8 cellular contexts compared by ENCODE assay signal in genomic region chr9:129836342-129837007, GRCh38. TPM values are rescaled to one million over a fixed set of nuclear protein-coding genes. Genes with fewer than 3 reads are reported as not detected.
DNase-seq lines count a peak whose midpoint lies in the region; ATAC-seq and TF ChIP-seq lines count a peak whose summit lies in the region.

No MANE protein-coding gene starts in this region.

- intact Hi-C loops in colonic mucosa (cut with DNase I), result no loop called here

- peaks cover 7% of the 10 kb centered on the region for H3K36me3 ChIP-seq in colonic mucosa

- H3K4me1 Mint-ChIP-seq in T-cell, result peaks cover 68 to 75% (median 74%) of the 10 kb centered on the region in 3 donors
- H3K4me1 Mint-ChIP-seq in nephron, result peaks cover 43% of the 10 kb centered on the region

- H3K9me3 Mint-ChIP-seq in T-cell, result no peaks in the 10 kb centered on the region
- H3K9me3 Mint-ChIP-seq in nephron, result no peaks in the 10 kb centered on the region

- H3K4me3 ChIP-seq in GM12865 (ENCODE audit: low read depth, low read length) (peak overlapping the region; percentile 85), colonic mucosa (peak overlapping the region; percentile 93)

- POLR2A ChIA-PET in T-cell (lab: Charles Lee), result interaction anchor here in 1 of 2 donors (0.5 to 1.0 kb wide), 3 partner anchors 14 to 214 kb away, joined by 3 to 6 read pairs (median 6); no protein-coding TSS in a partner anchor

- H3K27ac Mint-ChIP-seq in T-cell, result peak overlapping the region; percentile 94
- H3K27ac Mint-ChIP-seq in nephron, result peak overlapping the region in 2 of 3 experiments; percentile 47 to 66

- peak; percentile 45 for DNase-seq in GM12865 (ENCODE audit: low read depth)
- DNase-seq in T-cell, result peak in 30 of 34 experiments; percentile 19 to 62 (median 39)
- peak; percentile 32 for DNase-seq in colonic mucosa
- no peak for DNase-seq in GM19240 (ENCODE audit: insufficient read length, low spot score)

- H3K9me3 ChIP-seq in colonic mucosa, result no peaks in the 10 kb centered on the region

- H3K27me3 Mint-ChIP-seq in T-cell (no peaks in the 10 kb centered on the region), nephron (ENCODE audit: low read depth) (no peaks in the 10 kb centered on the region)

- peak overlapping the region; percentile 82 to 98 for H3K9ac ChIP-seq in colonic mucosa (ENCODE audit: low read depth in 2 of 2, low read length in 2 of 2)

- H3K27me3 ChIP-seq in colonic mucosa, result no peaks in the 10 kb centered on the region

- H3K36me3 Mint-ChIP-seq in T-cell (peaks cover 12% of the 10 kb centered on the region), nephron (ENCODE audit: low read depth) (peaks cover 20% of the 10 kb centered on the region)

- H3K27ac ChIP-seq in colonic mucosa, result no peak overlapping the region

- peaks cover 14% of the 10 kb centered on the region for H3K4me1 ChIP-seq in colonic mucosa

- peak overlapping the region; percentile 94 to 97 (median 94) for H3K4me3 Mint-ChIP-seq in T-cell
- peak overlapping the region; percentile 92 to 97 (median 96) for H3K4me3 Mint-ChIP-seq in nephron

- no peak for ATAC-seq in T-cell (replicated peaks in 1 of 4)
- no peak for ATAC-seq in HG03095 (IDR thresholded peaks at IDR 0.05; ENCODE audit: unreplicated experiment)
- ATAC-seq in HG02763 (IDR thresholded peaks at IDR 0.05; ENCODE audit: unreplicated experiment), result no peak
- no peak for ATAC-seq in GM21825 (IDR thresholded peaks at IDR 0.05; ENCODE audit: unreplicated experiment)

- CTCF ChIA-PET in T-cell (lab: Charles Lee), result interaction anchor here (0.5 to 1.2 kb wide), 4 partner anchors 9 to 157 kb away, joined by 3 to 7 read pairs (median 4); no protein-coding TSS in a partner anchor

- TF ChIP-seq CTCF in GM12865 (IDR thresholded peaks at IDR 0.05; ENCODE audit: insufficient read depth, low read depth, low read length, missing control alignments) (no peak), colonic mucosa (IDR thresholded peaks at IDR 0.05) (no peak), nephron (IDR thresholded peaks at IDR 0.05; ENCODE audit: unreplicated experiment in 3 of 3) (no peak)

RNA-seq across cellular contexts. Expression of gene USP20, which starts 1.2 kb away (rescaled TPM):
- 100 to 1,000 TPM; 105 to 140 (median 125) TPM for total RNA-seq in T-cell
- total RNA-seq in colonic mucosa, result 10 to 100 TPM; 14.7 to 20.0 TPM

RNA-seq across cellular contexts. Expression of gene C9orf78, which starts 1.4 kb away (rescaled TPM):
- total RNA-seq in T-cell, result 100 to 1,000 TPM in 1 of 5 donors, 10 to 100 TPM in 4; 80.5 to 112 (median 90.2) TPM
- 10 to 100 TPM; 38.7 to 45.5 TPM for total RNA-seq in colonic mucosa

RNA-seq across cellular contexts. Expression of gene TOR1A, which starts 12.5 kb away (rescaled TPM):
- total RNA-seq in T-cell (10 to 100 TPM; 16.6 to 39.3 (median 34.1) TPM), colonic mucosa (10 to 100 TPM; 31.0 to 31.1 TPM)

RNA-seq across cellular contexts. Expression of gene TOR1B, which starts 33.5 kb away (rescaled TPM):
- 10 to 100 TPM; 19.3 to 31.0 (median 26.4) TPM for total RNA-seq in T-cell
- 10 to 100 TPM; 49.0 to 60.8 TPM for total RNA-seq in colonic mucosa

Comparison
In these comparisons a context has a peak if more than half of its experiments do, and no peak if none do; other contexts are left out.
1. RNA of gene USP20, which starts 1.2 kb away (total RNA-seq): 105 to 140 TPM in T-cell; 14.7 to 20.0 TPM in colonic mucosa; every median in the first group is over 4 times any median in the second.